ENCODE assay signal across 11 cellular contexts in the genomic region with DNA sequence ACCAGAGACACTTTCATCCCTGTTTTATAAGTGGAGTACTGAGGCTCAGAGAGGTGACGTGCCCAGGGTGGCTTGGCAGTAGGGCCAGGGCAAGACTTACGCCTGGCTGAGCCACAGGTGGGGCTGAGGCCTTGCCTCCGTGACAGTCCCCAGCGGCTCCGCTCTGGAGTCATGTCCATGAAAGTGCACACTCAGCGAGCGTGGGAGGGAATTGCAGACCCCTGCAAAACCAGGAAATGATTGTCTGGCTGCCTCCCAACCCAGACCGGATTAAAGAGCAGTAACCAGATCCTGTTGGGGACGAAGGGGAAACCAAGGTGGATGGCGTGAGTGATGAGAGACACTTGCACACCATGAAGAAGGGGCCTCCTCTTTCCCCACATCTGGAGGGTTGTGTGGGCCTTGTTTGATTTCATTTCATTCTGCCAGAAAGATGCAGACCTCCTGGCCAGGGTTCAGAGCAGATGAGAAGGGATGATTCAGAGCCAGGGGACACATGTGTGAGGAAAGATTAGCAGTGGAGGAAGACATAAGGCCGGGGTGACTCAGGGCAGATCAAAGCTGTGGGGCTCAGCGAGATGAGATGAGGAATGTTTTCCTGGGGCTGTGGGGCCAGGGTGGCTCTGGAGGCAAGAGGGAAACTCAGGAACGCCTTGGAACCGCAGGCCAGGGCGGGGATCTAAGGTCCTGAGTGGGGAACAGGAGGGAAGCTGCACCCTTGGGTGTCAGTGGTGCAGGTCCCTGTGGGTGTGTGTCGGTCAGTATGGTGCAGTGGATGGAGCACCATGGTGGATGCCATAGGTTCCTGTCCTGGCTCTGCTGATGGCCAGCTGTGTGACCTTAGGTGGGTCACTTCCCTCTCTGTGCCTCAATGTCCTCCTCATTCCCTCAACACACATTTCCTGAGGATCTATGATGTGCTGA. TPM values are rescaled to one million over a fixed set of nuclear protein-coding genes. Genes with fewer than 3 reads are reported as not detected.
A peak's percentile ranks its signal among the peaks of the same experiment; 100 is the strongest.
DNase-seq lines count a peak whose midpoint lies in the region; ATAC-seq, FAIRE-seq and TF ChIP-seq lines count a peak whose summit lies in the region.
"Had no signal": no experiment of that assay in that cellular context is flagged by ENCODE, and none has a peak within 500 bp of the region (broad histone marks: within the 10 kb centered on the region; RNA-seq: fewer than 3 reads in every experiment).

No MANE protein-coding gene starts in this region.

- H3K9ac ChIP-seq in HCT116 (ENCODE audit: low read length) (peak overlapping the region; percentile 42), astrocyte (ENCODE audit: low read length) (peak overlapping the region; percentile 40), HepG2 (ENCODE audit: insufficient read depth, low read depth, low read length) (no peak overlapping the region)

- H3K27ac Mint-ChIP-seq in astrocyte (ENCODE audit: unreplicated experiment), result peak overlapping the region; percentile 72
- no peak overlapping the region for H3K27ac Mint-ChIP-seq in CD4-positive, alpha-beta T cell
- H3K27ac Mint-ChIP-seq: activated T-cell treated with anti-CD3 and anti-CD28 coated beads, Interleukin-2, amount 50 U/mL, for 72 hours had no signal

- H3K9me2 ChIP-seq in HCT116 (ENCODE audit: insufficient read depth), result no peaks in the 10 kb centered on the region

- H3K27me3 ChIP-seq in HCT116 (ENCODE audit: insufficient read depth, low read length) (no peaks in the 10 kb centered on the region), astrocyte (ENCODE audit: insufficient read depth, low read length) (peaks cover 4% of the 10 kb centered on the region), HepG2 (ENCODE audit: control insufficient read depth in 1 of 2, insufficient read depth in 2 of 2, low read length in 2 of 2) (peaks cover under 1 to 17% of the 10 kb centered on the region in 2 experiments; a peak in 3 of 5 replicates)
- no peaks in the 10 kb centered on the region for H3K27me3 ChIP-seq in CD4-positive, alpha-beta T cell (ENCODE audit: control insufficient read depth, insufficient read depth, low read length)

- peaks cover 6% of the 10 kb centered on the region for H3K27me3 Mint-ChIP-seq in astrocyte (ENCODE audit: low read depth, unreplicated experiment)
- peaks cover 5% of the 10 kb centered on the region for H3K27me3 Mint-ChIP-seq in CD4-positive, alpha-beta T cell

- DNase-seq in A172 (ENCODE audit: low spot score), result peak; percentile 94
- DNase-seq in HCT116 (ENCODE audit: low read depth, low spot score), result peak; percentile 79
- peak; percentile 89 for DNase-seq in astrocyte (ENCODE audit: low read depth)
- peak; percentile 15 for DNase-seq in HepG2 (ENCODE audit: low spot score)
- no peak for DNase-seq in DMS79 (lab: John Stamatoyannopoulos, UW)
- no peak for DNase-seq in CD4-positive, alpha-beta T cell
- DNase-seq: activated T-cell treated with anti-CD3 and anti-CD28 coated beads, Interleukin-2, amount 50 U/mL, for 72 hours; DND-41 had no signal

- H4K20me1 ChIP-seq in HCT116 (ENCODE audit: insufficient read depth), result no peaks in the 10 kb centered on the region
- no peaks in the 10 kb centered on the region for H4K20me1 ChIP-seq in astrocyte (ENCODE audit: insufficient read depth, low read length)
- no peaks in the 10 kb centered on the region for H4K20me1 ChIP-seq in HepG2 (ENCODE audit: insufficient read depth, low read length)

- FAIRE-seq in astrocyte (lab: Jason Lieb, UNC) (no peak), HepG2 (lab: Jason Lieb, UNC) (no peak)
- FAIRE-seq: keratinocyte had no signal

- TF ChIP-seq RAD21 in HCT116 (IDR thresholded peaks at IDR 0.05; ENCODE audit: low read depth) (no peak), HepG2 (CRISPR knock-in tag; IDR thresholded peaks at IDR 0.05) (no peak)

- H3K79me2 ChIP-seq in HCT116 (ENCODE audit: insufficient read depth, low read length) (no peaks in the 10 kb centered on the region), astrocyte (ENCODE audit: insufficient read depth, low read length) (no peaks in the 10 kb centered on the region), HepG2 (ENCODE audit: insufficient read depth, low read length) (no peaks in the 10 kb centered on the region)

- no peak for TF ChIP-seq POLR2A in HCT116 (IDR thresholded peaks at IDR 0.05; ENCODE audit: borderline replicate concordance, extremely low read depth, insufficient read depth, insufficient read length)
- no peak for TF ChIP-seq POLR2A in HepG2 (IDR thresholded peaks at IDR 0.05; ENCODE audit: insufficient read depth in 1 of 2, low read depth in 2 of 2, low read length in 2 of 2)

- CTCF ChIA-PET in HCT116 (lab: Charles Lee) (no interaction called here), HepG2 (lab: Yijun Ruan, JAX; ENCODE audit: low intra/inter-chr PET ratio, low total read pairs) (no interaction called here)
- CTCF ChIA-PET in CD4-positive, alpha-beta T cell (lab: Charles Lee), result no interaction called here

- H3K27ac ChIP-seq in HCT116 (ENCODE audit: low read depth, low read length) (peak overlapping the region; percentile 68), astrocyte (ENCODE audit: low read depth, low read length) (peak overlapping the region; percentile 61), HepG2 (ENCODE audit: extremely low read length, insufficient read depth, low read length) (no peak overlapping the region)
- no peak overlapping the region for H3K27ac ChIP-seq in CD4-positive, alpha-beta T cell (ENCODE audit: low read depth, low read length)

- no peak for TF ChIP-seq EP300 in HepG2 (IDR thresholded peaks at IDR 0.05; ENCODE audit: low read depth in 2 of 2, low read length in 2 of 2)
- no peak for TF ChIP-seq EP300 in HepG2 (CRISPR knock-in tag; IDR thresholded peaks at IDR 0.05; ENCODE audit: borderline replicate concordance)

- H2AFZ ChIP-seq in HCT116 (ENCODE audit: low read depth, low read length, poor library complexity, severe bottlenecking) (peak overlapping the region; percentile 84), astrocyte (ENCODE audit: low read depth, low read length) (no peak overlapping the region), HepG2 (ENCODE audit: low read length) (no peak overlapping the region)

- POLR2A ChIA-PET in HCT116 (lab: Charles Lee) (no interaction called here), HepG2 (lab: Yijun Ruan, JAX) (no interaction called here)
- POLR2A ChIA-PET in CD4-positive, alpha-beta T cell (lab: Charles Lee), result no interaction called here

- H3K4me2 ChIP-seq in HCT116 (ENCODE audit: low read length), result peak overlapping the region; percentile 79
- peak overlapping the region; percentile 77 for H3K4me2 ChIP-seq in astrocyte (ENCODE audit: low read length)
- H3K4me2 ChIP-seq in HepG2 (ENCODE audit: low read depth, low read length), result no peak overlapping the region; the same call in 1 of the 2 replicates

- RAD21 ChIA-PET in HCT116 (lab: Charles Lee; ENCODE audit: low non-redundant PET in 1 of 2, low total read pairs in 2 of 2, uncharacterized antibody in 2 of 2, unreplicated experiment in 2 of 2), result no interaction called here

- TF ChIP-seq CTCF in HCT116 (IDR thresholded peaks at IDR 0.05 in 2 of 3, conservative IDR thresholded peaks at IDR 0.05 in 1 of 3; ENCODE audit: borderline replicate concordance in 1 of 3, insufficient read depth in 1 of 3, low read depth in 2 of 3, low read length in 2 of 3) (no peak), astrocyte (IDR thresholded peaks at IDR 0.05; ENCODE audit: insufficient read depth, low read depth, low read length) (no peak), HepG2 (CRISPR knock-in tag; IDR thresholded peaks at IDR 0.05) (no peak)
- no peak for TF ChIP-seq CTCF in CD4-positive, alpha-beta T cell (IDR thresholded peaks at IDR 0.05)

- in situ Hi-C loops in HepG2 (cut with HindIII; ENCODE audit: extremely low pct_ligation_motif_present, low pct_unique_long_range_greater_than_20kb), result no loop called here

- H3K9me3 ChIP-seq in HCT116 (ENCODE audit: control insufficient read depth in 1 of 2, insufficient read depth in 1 of 2, low read depth in 1 of 2, low read length in 2 of 2) (no peaks in the 10 kb centered on the region), astrocyte (ENCODE audit: insufficient read depth, low read depth, low read length) (no peaks in the 10 kb centered on the region), HepG2 (ENCODE audit: low read length) (no peaks in the 10 kb centered on the region)
- H3K9me3 ChIP-seq in CD4-positive, alpha-beta T cell (ENCODE audit: control insufficient read depth, low read length), result no peaks in the 10 kb centered on the region

- ATAC-seq in HCT116 (peak; percentile 79), HepG2 (peak; percentile 30; the same call in 2 of the 3 replicates), HG03460 (IDR thresholded peaks at IDR 0.05; ENCODE audit: unreplicated experiment) (no peak), GM21528 (IDR thresholded peaks at IDR 0.05; ENCODE audit: low FRiP score, unreplicated experiment) (no peak)
- ATAC-seq in CD4-positive, alpha-beta T cell (ENCODE audit: poor library complexity), result no peak

- BruUV-seq in HCT116 (replicated peaks; lab: Mats Ljungman, UMichigan), result no TSS peak
- no TSS peak for BruUV-seq in HepG2 (replicated peaks; lab: Mats Ljungman, UMichigan)

- H3K4me1 Mint-ChIP-seq in astrocyte (ENCODE audit: low read depth, unreplicated experiment), result peaks cover 34% of the 10 kb centered on the region
- H3K4me1 Mint-ChIP-seq in CD4-positive, alpha-beta T cell (ENCODE audit: low read depth), result no peaks in the 10 kb centered on the region

- H3K36me3 Mint-ChIP-seq in astrocyte (ENCODE audit: low read depth, unreplicated experiment), result no peaks in the 10 kb centered on the region
- no peaks in the 10 kb centered on the region for H3K36me3 Mint-ChIP-seq in CD4-positive, alpha-beta T cell (ENCODE audit: low read depth)

- H3K36me3 ChIP-seq in HCT116 (ENCODE audit: control insufficient read depth in 1 of 2, insufficient read depth in 2 of 2, low read length in 2 of 2) (no peaks in the 10 kb centered on the region), astrocyte (ENCODE audit: insufficient read depth, low read length) (no peaks in the 10 kb centered on the region), HepG2 (replicated peaks in 1 of 2; ENCODE audit: control insufficient read depth in 1 of 2, insufficient read depth in 2 of 2, low read length in 2 of 2) (no peaks in the 10 kb centered on the region)

- intact Hi-C loops in HCT116 (cut with micrococcal nuclease) (no loop called here), HepG2 (cut with micrococcal nuclease; ENCODE audit: unreplicated experiment) (no loop called here)
- intact Hi-C loops in CD4-positive, alpha-beta T cell (cut with DNase I, micrococcal nuclease), result no loop called here

- H3K4me1 ChIP-seq in HCT116 (ENCODE audit: control insufficient read depth in 1 of 2, insufficient read depth in 2 of 2, low read length in 2 of 2), result peaks cover 41 to 54% of the 10 kb centered on the region in 2 experiments
- peaks cover 34% of the 10 kb centered on the region for H3K4me1 ChIP-seq in astrocyte (ENCODE audit: insufficient read depth, low read length)
- H3K4me1 ChIP-seq in HepG2 (ENCODE audit: insufficient read depth, low read length), result no peaks in the 10 kb centered on the region

- no peak overlapping the region for H3K4me3 Mint-ChIP-seq in astrocyte (ENCODE audit: unreplicated experiment)
- H3K4me3 Mint-ChIP-seq in CD4-positive, alpha-beta T cell, result no peak overlapping the region
- H3K4me3 Mint-ChIP-seq: activated T-cell treated with anti-CD3 and anti-CD28 coated beads, Interleukin-2, amount 50 U/mL, for 72 hours had no signal

- 11% methylated on average over 12 of the region's 16 CpGs for WGBS in HepG2 (ENCODE audit: low lambda C conversion rate)

- H3K4me3 ChIP-seq in HCT116 (replicated peaks in 1 of 2; ENCODE audit: low read depth in 1 of 2, low read length in 2 of 2), result peak overlapping the region; percentile 6 to 38
- no peak overlapping the region for H3K4me3 ChIP-seq in astrocyte (ENCODE audit: insufficient read depth, low read depth, low read length)
- H3K4me3 ChIP-seq in HepG2 (replicated peaks in 1 of 3; ENCODE audit: insufficient read depth in 1 of 3, low read depth in 2 of 3, low read length in 3 of 3), result no peak overlapping the region

- peaks cover 5% of the 10 kb centered on the region for H3K9me3 Mint-ChIP-seq in astrocyte (ENCODE audit: unreplicated experiment)
- peaks cover 4% of the 10 kb centered on the region for H3K9me3 Mint-ChIP-seq in CD4-positive, alpha-beta T cell

RNA-seq across cellular contexts. Expression of gene LRRC32, which starts 29.9 kb away (rescaled TPM):
- total RNA-seq in A172 (2014; rRNA removed; shearing (Covaris generic)), result not detected in 2 replicates
- total RNA-seq in HCT116 (2021; ENCODE audit: unreplicated experiment), result 0.54 TPM
- polyA plus RNA-seq in HCT116 (2012), result 0.12 TPM in 2 replicates
- 24.4 and 43.7 TPM in 2 replicates for total RNA-seq in astrocyte
- total RNA-seq in HepG2 (2016; rRNA removed; fragmentation: Illumina TruSeq; extraction: Trizol), result not detected in 2 replicates
- total RNA-seq in HepG2 (2016; cell fraction: cytosol; rRNA removed; fragmentation: Illumina TruSeq; extraction: Trizol; ENCODE audit: low read depth), result not detected in 2 replicates
- total RNA-seq in HepG2 (2016; cell fraction: insoluble cytoplasmic fraction; rRNA removed; fragmentation: Illumina TruSeq; extraction: Trizol), result not detected in 2 replicates
- not detected in 2 replicates for total RNA-seq in HepG2 (2016; cell fraction: membrane; rRNA removed; fragmentation: Illumina TruSeq; extraction: Trizol)
- total RNA-seq in HepG2 (2016; cell fraction: nucleus; rRNA removed; fragmentation: Illumina TruSeq; extraction: Trizol), result not detected in 2 replicates
- polyA plus RNA-seq in HepG2 (2011; rRNA removed), result 0.07 and 0.12 TPM in 2 replicates
- not detected in 2 replicates for polyA plus RNA-seq in HepG2 (2011; cell fraction: cytosol; rRNA removed)
- polyA plus RNA-seq in HepG2 (2011; cell fraction: nucleus; rRNA removed), result 0.03 TPM in 1 of 2 replicates, not detected in the other
- polyA plus RNA-seq in HepG2 (2012), result 0.07 TPM in 1 of 2 replicates, not detected in the other
- polyA plus RNA-seq in HepG2 (2016; cell fraction: cytosol; fragmentation: Illumina TruSeq; extraction: Trizol; ENCODE audit: low read depth), result not detected in 2 replicates
- not detected in 2 replicates for polyA plus RNA-seq in HepG2 (2016; cell fraction: insoluble cytoplasmic fraction; fragmentation: Illumina TruSeq; extraction: Trizol; ENCODE audit: low read depth)
- not detected in 2 replicates for polyA plus RNA-seq in HepG2 (2016; cell fraction: membrane; fragmentation: Illumina TruSeq; extraction: Trizol; ENCODE audit: low read depth)
- polyA plus RNA-seq in HepG2 (2016; cell fraction: nucleus; fragmentation: Illumina TruSeq; extraction: Trizol; ENCODE audit: insufficient read depth, low read depth), result not detected in 2 replicates
- 1.6 TPM in 1 of 2 replicates, not detected in the other for polyA minus RNA-seq in HepG2 (2011; rRNA and poly(A)+ RNA removed; ENCODE audit: low replicate concordance)
- not detected in 2 replicates for polyA minus RNA-seq in HepG2 (2011; cell fraction: cytosol; rRNA and poly(A)+ RNA removed)
- not detected in 2 replicates for polyA minus RNA-seq in HepG2 (2011; cell fraction: nucleus; rRNA and poly(A)+ RNA removed)
- total RNA-seq in CD4-positive, alpha-beta T cell, result 1 to 10 TPM; 1.8 to 2.4 TPM
- polyA plus RNA-seq: keratinocyte had no signal

Comparison
In these comparisons a context has a peak if more than half of its experiments do, and no peak if none do; other contexts are left out.
1. DNase-seq: peak in A172 (single experiment), HCT116 (single experiment), astrocyte (single experiment) and HepG2 (single experiment); none in DMS79 (single experiment) and CD4-positive, alpha-beta T cell (0 of 10).
2. ATAC-seq: peak in HCT116 (single experiment) and HepG2 (single experiment); none in HG03460 (single experiment), GM21528 (single experiment) and CD4-positive, alpha-beta T cell (single experiment).
3. H3K27ac ChIP-seq: peak in HCT116 (single experiment) and astrocyte (single experiment); none in HepG2 (single experiment) and CD4-positive, alpha-beta T cell (single experiment).
4. H3K4me3 ChIP-seq: peak in HCT116 (2 of 2); none in astrocyte (single experiment) and HepG2 (0 of 3).